11 cellular contexts compared by ENCODE assay signal in genomic region chr10:79176949-79177602, GRCh38.
DNase-seq lines count a peak whose midpoint lies in the region; ATAC-seq and TF ChIP-seq lines count a peak whose summit lies in the region.
"Had no signal": no experiment of that assay in that cellular context is flagged by ENCODE, and none has a peak within 500 bp of the region (broad histone marks: within the 10 kb centered on the region; RNA-seq: fewer than 3 reads in every experiment).

No MANE protein-coding gene starts in this region.

- no peak overlapping the region for H3K4me3 Mint-ChIP-seq in chondrocyte (ENCODE audit: unreplicated experiment)

- H3K27me3 ChIP-seq in H7 (ENCODE audit: control insufficient read depth, insufficient read depth, low read length) (no peaks in the 10 kb centered on the region), A673 (replicated peaks; ENCODE audit: insufficient read depth, low read depth, low read length, poor library complexity) (no peaks in the 10 kb centered on the region)

- peaks cover 3% of the 10 kb centered on the region for H3K36me3 Mint-ChIP-seq in chondrocyte (ENCODE audit: low read depth)

- H3K4me3 ChIP-seq in H7 (ENCODE audit: insufficient read depth, low read depth, low read length) = no peak overlapping the region
- no peak overlapping the region for H3K4me3 ChIP-seq in skin epidermis
- H3K4me3 ChIP-seq in A673 (ENCODE audit: low read depth, low read length, poor library complexity, severe bottlenecking) = no peak overlapping the region

- CTCF ChIA-PET in A673 (lab: Charles Lee) = no interaction called here

- no peaks in the 10 kb centered on the region for H3K27me3 Mint-ChIP-seq in chondrocyte (ENCODE audit: low read depth)

- H3K4me1 ChIP-seq in A673 (ENCODE audit: insufficient read depth, low read length, poor library complexity, severe bottlenecking) = peaks cover 16% of the 10 kb centered on the region

- TF ChIP-seq CTCF in chondrocyte (IDR thresholded peaks at IDR 0.05) (no peak), A673 (conservative IDR thresholded peaks at IDR 0.05; ENCODE audit: low read depth, low read length) (no peak)

- DNase-seq in H7 (peak; percentile 60), chondrocyte (ENCODE audit: low spot score) (no peak), left lobe of liver (ENCODE audit: low spot score) (no peak), A673 (ENCODE audit: low spot score) (no peak), 8988T (no peak)
- DNase-seq in stimulated activated CD8-positive, alpha-beta memory T cell treated with anti-CD3 and anti-CD28 coated beads, Interleukin-4, amount 100 ng/mL, for 48 hours = no peak
- DNase-seq: left colon, NCI-H446 treated with DMSO at 0.1 percent for 48 hours, T-helper 1 cell had no signal

- intact Hi-C loops in A673 (cut with micrococcal nuclease; ENCODE audit: unreplicated experiment) = no loop called here

- no TSS peak for BruUV-seq in A673 (replicated peaks; lab: Mats Ljungman, UMichigan)

- POLR2A ChIA-PET in A673 (lab: Charles Lee; ENCODE audit: low non-redundant PET) = no interaction called here

- H3K27ac ChIP-seq in skin epidermis (peak overlapping the region in 16 of 21 experiments; percentile 5 to 75 (median 40)), A673 (ENCODE audit: low read depth, low read length, poor library complexity, severe bottlenecking) (no peak overlapping the region)

- H3K36me3 ChIP-seq in H7 (replicated peaks; ENCODE audit: control insufficient read depth, insufficient read depth, low read length) = no peaks in the 10 kb centered on the region
- no peaks in the 10 kb centered on the region for H3K36me3 ChIP-seq in A673 (ENCODE audit: insufficient read depth, low read length, poor library complexity, severe bottlenecking)

- peaks cover 75% of the 10 kb centered on the region for H3K4me1 Mint-ChIP-seq in chondrocyte (ENCODE audit: low read depth)

- peak; percentile 35 for ATAC-seq in left lobe of liver
- no peak for ATAC-seq in GM18907 (IDR thresholded peaks at IDR 0.05; ENCODE audit: unreplicated experiment)
- ATAC-seq: left colon had no signal

- H3K9me3 ChIP-seq in A673 (ENCODE audit: low read depth, low read length, poor library complexity, severe bottlenecking) = no peaks in the 10 kb centered on the region

- H3K27ac Mint-ChIP-seq in chondrocyte (ENCODE audit: unreplicated experiment) = peak overlapping the region; percentile 76

- H3K9me3 Mint-ChIP-seq in chondrocyte (ENCODE audit: low read depth) = no peaks in the 10 kb centered on the region
